8 cellular contexts compared by ENCODE assay signal in the genomic region with DNA sequence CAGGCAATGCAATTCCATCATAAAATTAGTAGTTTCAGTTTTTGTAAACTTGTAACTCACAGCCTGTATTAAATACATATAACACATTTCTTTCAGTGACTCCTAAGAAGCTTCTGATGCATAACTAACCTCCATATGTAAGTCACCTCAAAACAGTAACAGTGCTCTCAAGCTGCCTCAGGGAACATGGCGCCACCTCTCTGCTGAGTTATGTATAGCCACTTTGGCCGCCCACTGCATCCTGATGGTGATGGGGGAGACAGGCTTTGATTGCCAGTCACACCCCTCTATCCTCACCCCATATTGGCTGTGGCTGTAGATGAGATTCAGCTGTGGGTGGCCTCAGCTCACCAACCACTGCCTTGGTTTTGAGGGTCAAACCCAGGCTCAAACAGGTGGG. TPM values are rescaled to one million over a fixed set of nuclear protein-coding genes. Genes with fewer than 3 reads are reported as not detected.
DNase-seq lines count a peak whose midpoint lies in the region; ATAC-seq and TF ChIP-seq lines count a peak whose summit lies in the region.

No MANE protein-coding gene starts in this region.

- H4K20me1 ChIP-seq in PC-3 (ENCODE audit: low read length): no peaks in the 10 kb centered on the region

- H3K4me1 ChIP-seq in BE2C (no peaks in the 10 kb centered on the region), PC-3 (ENCODE audit: insufficient read depth, low read length) (no peaks in the 10 kb centered on the region)

- H3K36me3 ChIP-seq in BE2C (no peaks in the 10 kb centered on the region), PC-3 (ENCODE audit: low read depth, low read length) (no peaks in the 10 kb centered on the region)

- no peak overlapping the region for H3K4me3 ChIP-seq in BE2C (ENCODE audit: low read depth, low read length)
- H3K4me3 ChIP-seq in PC-3 (ENCODE audit: low read length): no peak overlapping the region
- no peak overlapping the region for H3K4me3 ChIP-seq in cardiac fibroblast (replicated peaks in 1 of 2; ENCODE audit: low read depth in 2 of 2, low read length in 2 of 2)

- TF ChIP-seq CTCF in BE2C (IDR thresholded peaks at IDR 0.05; ENCODE audit: low read depth, low read length) (peak; percentile 75), PC-3 (conservative IDR thresholded peaks at IDR 0.05; ENCODE audit: low read depth, low read length) (peak; percentile 76), cardiac fibroblast (IDR thresholded peaks at IDR 0.05; ENCODE audit: low read depth, low read length) (peak; percentile 73), neural crest cell (conservative IDR thresholded peaks at IDR 0.05) (peak; percentile 37)

- peaks cover 18% of the 10 kb centered on the region; the same call in 1 of the 2 replicates for H3K79me2 ChIP-seq in PC-3 (ENCODE audit: low read length)

- no peaks in the 10 kb centered on the region for H3K9me3 ChIP-seq in BE2C
- no peaks in the 10 kb centered on the region for H3K9me3 ChIP-seq in PC-3 (ENCODE audit: low read length)

- no peak overlapping the region for H3K27ac ChIP-seq in PC-3 (ENCODE audit: low read length)

- H3K9me2 ChIP-seq in PC-3 (replicated peaks; ENCODE audit: low read length): no peaks in the 10 kb centered on the region

- peak; percentile 58 for ATAC-seq in GM21360 (IDR thresholded peaks at IDR 0.05; ENCODE audit: unreplicated experiment)
- peak; percentile 74 for ATAC-seq in PC-3
- ATAC-seq in HG02763 (IDR thresholded peaks at IDR 0.05; ENCODE audit: unreplicated experiment): no peak

- no peak overlapping the region for H3K9ac ChIP-seq in PC-3 (ENCODE audit: low read length)

- H3K4me2 ChIP-seq in PC-3 (ENCODE audit: low read length): no peak overlapping the region

- H3F3A ChIP-seq in PC-3 (ENCODE audit: low read length, unreplicated experiment): no peaks in the 10 kb centered on the region

- no peak overlapping the region for H3K4me3 Mint-ChIP-seq in neural crest cell

- H3K4me1 Mint-ChIP-seq in neural crest cell: no peaks in the 10 kb centered on the region

- peaks cover 22% of the 10 kb centered on the region for H3K9me3 Mint-ChIP-seq in neural crest cell

- no peak overlapping the region for H3K27ac Mint-ChIP-seq in neural crest cell (ENCODE audit: unreplicated experiment)

- no TSS peak for BruUV-seq in PC-3 (replicated peaks; lab: Mats Ljungman, UMichigan)

- peaks cover 35% of the 10 kb centered on the region for H3K36me3 Mint-ChIP-seq in neural crest cell (ENCODE audit: low read depth)

- H3K27me3 ChIP-seq in BE2C (no peaks in the 10 kb centered on the region), PC-3 (ENCODE audit: low read length) (no peaks in the 10 kb centered on the region)

- H3K27me3 Mint-ChIP-seq in neural crest cell (ENCODE audit: low read depth): no peaks in the 10 kb centered on the region

- CTCF ChIA-PET in PC-3 (lab: Charles Lee): interaction anchor here (0.6 to 1.0 kb wide), 2 partner anchors 14 kb away, joined by 4 read pairs; no protein-coding TSS in a partner anchor

- DNase-seq in BE2C (peak; percentile 57), PC-3 (peak; percentile 55), cardiac fibroblast (ENCODE audit: low read depth in 2 of 2) (peak; percentile 19 to 58), neural crest cell (ENCODE audit: low read depth, low spot score) (no peak), NCI-H2196 (lab: John Stamatoyannopoulos, UW; ENCODE audit: unreplicated experiment) (no peak), midbrain (lab: John Stamatoyannopoulos, UW) (no peak)

- H2AFZ ChIP-seq in PC-3 (ENCODE audit: low read length): no peak overlapping the region

- POLR2A ChIA-PET in PC-3 (lab: Charles Lee; ENCODE audit: unreplicated experiment): no interaction called here

- intact Hi-C loops in PC-3 (cut with micrococcal nuclease): no loop called here

RNA-seq across cellular contexts. Expression of gene LRBA, which starts 54.3 kb away (rescaled TPM):
- polyA plus RNA-seq in BE2C (2012; ENCODE audit: insufficient read depth, insufficient read length, low read depth): 133 TPM
- total RNA-seq in PC-3 (2014; rRNA removed) (38.2 and 40.8 TPM in 2 replicates), neural crest cell (28.2 and 30.3 TPM in 2 replicates)

Comparison
In these comparisons a context has a peak if more than half of its experiments do, and no peak if none do; other contexts are left out.
1. DNase-seq: peak in BE2C (single experiment), PC-3 (single experiment) and cardiac fibroblast (2 of 2); none in neural crest cell (single experiment), NCI-H2196 (single experiment) and midbrain (single experiment).
2. Peak in every context shown above with its lines, with median percentiles within 50 percentile points of each other: CTCF ChIP-seq.